ENCODE assay signal across 10 cellular contexts in genomic region chr9:124754289-124754688, GRCh38. TPM values are rescaled to one million over a fixed set of nuclear protein-coding genes. Genes with fewer than 3 reads are reported as not detected.
DNase-seq lines count a peak whose midpoint lies in the region; ATAC-seq, FAIRE-seq and TF ChIP-seq lines count a peak whose summit lies in the region.
"Had no signal": no experiment of that assay in that cellular context is flagged by ENCODE, and none has a peak within 500 bp of the region (broad histone marks: within the 10 kb centered on the region; RNA-seq: fewer than 3 reads in every experiment).

No MANE protein-coding gene starts in this region.

- H3K18ac ChIP-seq in IMR-90 (ENCODE audit: low read depth, low read length), result no peak overlapping the region

- no peak overlapping the region for H3K4me3 ChIP-seq in IMR-90 (ENCODE audit: insufficient read depth, low read depth, low read length)
- no peak overlapping the region for H3K4me3 ChIP-seq in astrocyte (ENCODE audit: insufficient read depth, low read depth, low read length)
- H3K4me3 ChIP-seq in liver (ENCODE audit: low read depth in 1 of 3, low read length in 3 of 3), result no peak overlapping the region
- H3K4me3 ChIP-seq: Peyer's patch had no signal

- H3K56ac ChIP-seq in IMR-90 (ENCODE audit: extremely low read depth, insufficient read depth, low read length), result no peak overlapping the region

- no peak overlapping the region for H2AK5ac ChIP-seq in IMR-90 (ENCODE audit: low read depth, low read length)

- H2BK120ac ChIP-seq in IMR-90 (ENCODE audit: low read depth, low read length), result no peak overlapping the region

- H3K4me1 Mint-ChIP-seq in astrocyte (ENCODE audit: low read depth, unreplicated experiment), result peaks cover 68% of the 10 kb centered on the region

- BruUV-seq in IMR-90 (replicated peaks; lab: Mats Ljungman, UMichigan), result no TSS peak

- no peak overlapping the region for H4K91ac ChIP-seq in IMR-90 (ENCODE audit: insufficient read depth, low read depth, low read length)

- no peak overlapping the region for H3K23ac ChIP-seq in IMR-90 (ENCODE audit: low read depth, low read length)

- H4K5ac ChIP-seq in IMR-90 (ENCODE audit: low read depth, low read length), result no peak overlapping the region

- peak; percentile 63 for ATAC-seq in IMR-90 (ENCODE audit: low read depth)
- no peak for ATAC-seq in HG03354 (IDR thresholded peaks at IDR 0.05; ENCODE audit: poor library complexity, severe bottlenecking, unreplicated experiment)
- no peak for ATAC-seq in GM19351 (IDR thresholded peaks at IDR 0.05; ENCODE audit: unreplicated experiment)

- peak overlapping the region; percentile 1 for H3K4me3 Mint-ChIP-seq in astrocyte (ENCODE audit: unreplicated experiment)
- H3K4me3 Mint-ChIP-seq: naive B cell had no signal

- no peak for FAIRE-seq in astrocyte (lab: Jason Lieb, UNC)

- H3K4me2 ChIP-seq in IMR-90 (ENCODE audit: low read depth, low read length) (no peak overlapping the region), astrocyte (ENCODE audit: low read length) (no peak overlapping the region)

- H3K9ac ChIP-seq in IMR-90 (ENCODE audit: low read depth, low read length) (no peak overlapping the region), astrocyte (ENCODE audit: low read length) (no peak overlapping the region), liver (ENCODE audit: low read depth in 1 of 2, low read length in 2 of 2) (no peak overlapping the region)

- no peak overlapping the region for H2AFZ ChIP-seq in IMR-90 (replicated peaks; ENCODE audit: low read length, poor library complexity)
- H2AFZ ChIP-seq in astrocyte (ENCODE audit: low read depth, low read length), result no peak overlapping the region

- H3K4me1 ChIP-seq in IMR-90 (ENCODE audit: control insufficient read depth, insufficient read depth, low read length) (peaks cover 11% of the 10 kb centered on the region), astrocyte (ENCODE audit: insufficient read depth, low read length) (peaks cover 18% of the 10 kb centered on the region), liver (ENCODE audit: control insufficient read depth in 4 of 4, insufficient read depth in 4 of 4, low read length in 3 of 4) (peaks cover 0 to 20% (median 5%) of the 10 kb centered on the region in 4 donors)
- H3K4me1 ChIP-seq: Peyer's patch had no signal

- H4K20me1 ChIP-seq in IMR-90 (ENCODE audit: insufficient read depth, low read length), result peaks cover 4% of the 10 kb centered on the region; the same call in 1 of the 2 replicates
- H4K20me1 ChIP-seq in astrocyte (ENCODE audit: insufficient read depth, low read length), result no peaks in the 10 kb centered on the region

- TF ChIP-seq CTCF in IMR-90 (conservative IDR thresholded peaks at IDR 0.05; ENCODE audit: low read depth, low read length), result peak; percentile 64
- peak; percentile 42 for TF ChIP-seq CTCF in astrocyte (IDR thresholded peaks at IDR 0.05; ENCODE audit: insufficient read depth, low read depth, low read length)
- TF ChIP-seq CTCF in liver (IDR thresholded peaks at IDR 0.05; ENCODE audit: low read depth, low read length, missing input control), result peak; percentile 8

- H2AK9ac ChIP-seq in IMR-90 (replicated peaks; ENCODE audit: low read depth, low read length, poor library complexity), result no peak overlapping the region

- H3K9me3 ChIP-seq in IMR-90 (ENCODE audit: control insufficient read depth, insufficient read depth, low read length) (no peaks in the 10 kb centered on the region), astrocyte (ENCODE audit: insufficient read depth, low read depth, low read length) (no peaks in the 10 kb centered on the region), liver (ENCODE audit: control insufficient read depth in 4 of 4, low read length in 3 of 4) (no peaks in the 10 kb centered on the region)
- H3K9me3 ChIP-seq: Peyer's patch had no signal

- H3K4ac ChIP-seq in IMR-90 (ENCODE audit: low read depth, low read length), result no peak overlapping the region

- intact Hi-C loops in IMR-90 (cut with micrococcal nuclease), result loop anchor here (1.0 to 5.0 kb wide), 4 partner anchors 42 to 337 kb away; partner anchors contain the start of gene PSMB7

- H3K79me2 ChIP-seq in astrocyte (ENCODE audit: insufficient read depth, low read length), result no peaks in the 10 kb centered on the region

- DNase-seq in D341Med (ENCODE audit: low spot score), result peak; percentile 36
- peak; percentile 55 for DNase-seq in IMR-90
- no peak for DNase-seq in astrocyte (ENCODE audit: low read depth)
- DNase-seq in NCI-H1417 (lab: John Stamatoyannopoulos, UW), result no peak
- DNase-seq in activated CD8-positive, alpha-beta memory T cell treated with anti-CD3 and anti-CD28 coated beads for 24 hours, result no peak
- DNase-seq: naive B cell, Peyer's patch had no signal

- H2BK5ac ChIP-seq in IMR-90 (ENCODE audit: low read depth, low read length, poor library complexity, severe bottlenecking), result no peak overlapping the region

- no peaks in the 10 kb centered on the region for H3K79me1 ChIP-seq in IMR-90 (ENCODE audit: low read depth in 1 of 2, low read length in 2 of 2)

- no peak overlapping the region for H3K14ac ChIP-seq in IMR-90 (replicated peaks; ENCODE audit: low read depth, low read length)

- H3K27me3 ChIP-seq in IMR-90 (ENCODE audit: control insufficient read depth, insufficient read depth, low read length), result peaks cover 28% of the 10 kb centered on the region
- H3K27me3 ChIP-seq in astrocyte (ENCODE audit: insufficient read depth, low read length), result peaks cover 6% of the 10 kb centered on the region
- H3K27me3 ChIP-seq in liver (ENCODE audit: control insufficient read depth in 4 of 4, insufficient read depth in 4 of 4, low read length in 3 of 4), result no peaks in the 10 kb centered on the region
- H3K27me3 ChIP-seq: Peyer's patch had no signal

- no peaks in the 10 kb centered on the region for H3K36me3 ChIP-seq in IMR-90 (ENCODE audit: control insufficient read depth, insufficient read depth, low read length)
- H3K36me3 ChIP-seq in astrocyte (ENCODE audit: insufficient read depth, low read length), result no peaks in the 10 kb centered on the region
- no peaks in the 10 kb centered on the region for H3K36me3 ChIP-seq in liver (ENCODE audit: control insufficient read depth in 4 of 4, insufficient read depth in 3 of 4, low read depth in 1 of 4, low read length in 3 of 4)
- H3K36me3 ChIP-seq: Peyer's patch had no signal

- CTCF ChIA-PET in IMR-90 (lab: Yijun Ruan, JAX), result interaction anchor here (1.5 to 4.4 kb wide), 2 partner anchors 42 to 137 kb away, joined by 8 to 17 read pairs; no protein-coding TSS in a partner anchor

- H3K27ac ChIP-seq in IMR-90 (ENCODE audit: insufficient read depth, low read length), result no peak overlapping the region
- H3K27ac ChIP-seq in astrocyte (ENCODE audit: low read depth, low read length), result no peak overlapping the region
- no peak overlapping the region for H3K27ac ChIP-seq in liver (ENCODE audit: low read depth in 1 of 2, low read length in 2 of 2)
- H3K27ac ChIP-seq: Peyer's patch had no signal

- H3K9me3 Mint-ChIP-seq in astrocyte (ENCODE audit: unreplicated experiment), result no peaks in the 10 kb centered on the region
- H3K9me3 Mint-ChIP-seq: naive B cell had no signal

- TF ChIP-seq RAD21 in IMR-90 (IDR thresholded peaks at IDR 0.05; ENCODE audit: low read length) (peak; percentile 64), liver (IDR thresholded peaks at IDR 0.05) (peak; percentile 50 to 61)

- H3K27ac Mint-ChIP-seq in astrocyte (ENCODE audit: unreplicated experiment), result peak overlapping the region; percentile 34
- H3K27ac Mint-ChIP-seq: naive B cell had no signal

- dilution Hi-C loops in IMR-90 (cut with HindIII; ENCODE audit: low sequenced_read_pairs, unreplicated experiment), result no loop called here

- in situ Hi-C loops in IMR-90 (cut with MboI; ENCODE audit: low sequenced_read_pairs), result loop anchor here (10.0 kb wide), 1 partner anchor 339 kb away; the partner anchor contains the start of gene PSMB7

- no peaks in the 10 kb centered on the region for H3K36me3 Mint-ChIP-seq in astrocyte (ENCODE audit: low read depth, unreplicated experiment)
- H3K36me3 Mint-ChIP-seq: naive B cell had no signal

- H2BK15ac ChIP-seq in IMR-90 (ENCODE audit: low read depth, low read length), result no peak overlapping the region

- H3K27me3 Mint-ChIP-seq in astrocyte (ENCODE audit: low read depth, unreplicated experiment), result no peaks in the 10 kb centered on the region

- no peak overlapping the region for H2BK20ac ChIP-seq in IMR-90 (ENCODE audit: low read depth, low read length)

- H4K8ac ChIP-seq in IMR-90 (ENCODE audit: low read depth in 2 of 2, low read length in 2 of 2), result no peak overlapping the region

- WGBS in IMR-90 (ENCODE audit: extremely low coverage in 2 of 2, insufficient read length in 1 of 2), 2 experiments, result 47% methylated on average over 2 of the region's 4 CpGs; no CpG with 5 or more reads in 1 of the 2 experiments
- 48% methylated on average over 4 of the region's 4 CpGs for WGBS in liver

- TF ChIP-seq POLR2A in IMR-90 (IDR thresholded peaks at IDR 0.05; ENCODE audit: low read depth, low read length), result no peak

- no peaks in the 10 kb centered on the region; the same call in 1 of the 2 replicates for H3K9me1 ChIP-seq in IMR-90 (ENCODE audit: insufficient read depth, low read length)

- POLR2A ChIA-PET in IMR-90 (lab: Charles Lee; ENCODE audit: unreplicated experiment), result no interaction called here

TF ChIP-seq in IMR-90, 13 proteins besides CTCF, POLR2A, EP300 and RAD21 (continues in another document):
- TF ChIP-seq SMC3 (IDR thresholded peaks at IDR 0.05; ENCODE audit: low read depth, low read length) (peak; percentile 67), BHLHE40 (IDR thresholded peaks at IDR 0.05; ENCODE audit: low read depth, low read length) (no peak), MAFK (IDR thresholded peaks at IDR 0.05; ENCODE audit: low read depth, low read length) (no peak), CHD1 (IDR thresholded peaks at IDR 0.05; ENCODE audit: low read depth, low read length) (no peak)

TF ChIP-seq in liver, 16 proteins besides CTCF, POLR2A, EP300 and RAD21 (continues in another document):
- TF ChIP-seq HNF4G (IDR thresholded peaks at IDR 0.05) (no peak), ATF3 (IDR thresholded peaks at IDR 0.05) (no peak), NR2F2 (IDR thresholded peaks at IDR 0.05) (no peak), RXRA (IDR thresholded peaks at IDR 0.05) (no peak)

RNA-seq across cellular contexts. Expression of gene NR6A1, which starts 16.8 kb away (rescaled TPM):
- 0.28 and 0.36 TPM in 2 replicates for total RNA-seq in IMR-90 (2012; rRNA removed)
- 0.10 and 0.14 TPM in 2 replicates for polyA plus RNA-seq in IMR-90 (2012; rRNA removed)
- 0.03 TPM in 2 replicates for polyA plus RNA-seq in IMR-90 (2012; cell fraction: cytosol; rRNA removed)
- polyA plus RNA-seq in IMR-90 (2012; cell fraction: nucleus; rRNA removed; ENCODE audit: low replicate concordance), result 0.46 and 0.58 TPM in 2 replicates
- total RNA-seq in astrocyte, result 14.5 and 20.8 TPM in 2 replicates
- 1 to 10 TPM; 2.8 to 6.1 TPM for total RNA-seq in liver
- polyA plus RNA-seq in liver, result 1 to 10 TPM in 1 of 2 donors, under 1 TPM in 1; 0.72 to 1.3 TPM

RNA-seq across cellular contexts. Expression of gene OLFML2A, which starts 22.6 kb away (rescaled TPM):
- total RNA-seq in IMR-90 (2012; rRNA removed) (1.4 and 2.0 TPM in 2 replicates), astrocyte (148 and 179 TPM in 2 replicates), liver (1 to 10 TPM in 1 of 2 donors, under 1 TPM in 1; 0.56 to 1.1 TPM)
- polyA plus RNA-seq in IMR-90 (2012; rRNA removed) (4.7 and 5.9 TPM in 2 replicates), liver (under 1 TPM; 0.15 to 0.50 TPM)
- 5.6 and 18.2 TPM in 2 replicates for polyA plus RNA-seq in IMR-90 (2012; cell fraction: cytosol; rRNA removed)
- polyA plus RNA-seq in IMR-90 (2012; cell fraction: nucleus; rRNA removed; ENCODE audit: low replicate concordance), result 4.1 and 7.9 TPM in 2 replicates

Comparison
In these comparisons a context has a peak if more than half of its experiments do, and no peak if none do; other contexts are left out.
1. DNase-seq: peak in D341Med (single experiment) and IMR-90 (single experiment); none in astrocyte (single experiment), NCI-H1417 (0 of 3) and activated CD8-positive, alpha-beta memory T cell treated with anti-CD3 and anti-CD28 coated beads for 24 hours (single experiment).
2. CTCF ChIP-seq: peak in every context shown above with its lines; median percentile 64 in IMR-90; 42 in astrocyte; 8 in liver.
3. RNA of gene OLFML2A, which starts 22.6 kb away (total RNA-seq): 148 to 179 TPM in astrocyte; 1.4 to 2.0 TPM in IMR-90 and 0.56 to 1.1 TPM in liver; every median in the first group is over 10 times any median in the second.